Comparison of ENCODE assay signal across 1 cellular context in the genomic region with DNA sequence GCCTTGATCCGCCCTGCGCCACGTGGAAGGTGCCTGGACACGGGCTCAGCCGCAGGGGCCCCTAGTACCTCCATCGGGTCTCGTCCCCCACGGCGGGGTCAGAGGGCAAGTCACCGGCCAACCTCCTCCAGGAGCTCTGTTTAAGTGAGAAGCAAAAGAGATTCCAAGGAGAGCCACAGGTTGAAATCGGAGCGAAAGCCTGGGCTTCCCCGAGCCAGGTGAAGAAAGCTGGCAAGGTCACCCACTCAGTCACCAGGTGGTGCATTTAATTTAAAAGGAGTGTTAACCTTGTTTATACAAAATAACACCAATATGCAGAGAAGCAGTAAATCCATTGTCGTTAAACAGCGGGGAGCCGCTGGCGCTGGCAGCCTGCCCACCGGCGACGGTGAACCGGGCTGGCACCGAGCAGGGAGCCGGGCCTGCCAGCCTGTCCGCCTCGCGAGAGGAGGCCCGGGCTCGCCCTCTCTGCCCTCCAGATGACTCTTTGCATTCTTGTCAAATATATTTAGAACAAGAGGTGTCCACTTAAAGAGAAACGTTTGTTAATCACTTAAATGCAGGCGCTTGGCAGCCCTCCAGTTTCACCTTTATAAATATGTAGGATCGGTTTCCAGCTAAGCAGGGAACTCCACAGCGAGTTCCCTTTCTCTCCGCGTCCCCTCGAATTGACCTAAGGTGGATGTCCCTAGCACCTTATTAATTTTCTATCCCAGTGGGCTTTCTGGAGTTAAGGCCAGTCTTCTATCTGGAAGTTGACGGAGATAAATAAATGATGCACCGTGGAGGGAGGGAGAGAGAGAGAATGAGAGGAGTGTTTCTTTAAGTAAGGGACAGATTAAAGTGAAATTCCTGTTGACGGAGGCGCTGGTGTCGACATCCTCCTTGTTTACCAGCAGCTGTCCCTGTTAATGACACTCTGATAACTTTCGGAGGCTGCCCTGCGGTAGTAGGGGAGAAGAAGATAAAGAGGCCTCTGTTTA.
TF ChIP-seq lines count a peak whose summit lies in the region.

No MANE protein-coding gene starts in this region.

TF ChIP-seq in HepG2, 621 proteins besides CTCF, POLR2A, EP300 and RAD21 (continued from another document and continues in another):
- TF ChIP-seq ZNF460 (CRISPR knock-in tag; IDR thresholded peaks at IDR 0.05; ENCODE audit: borderline replicate concordance) (no peak), KLF13 (CRISPR knock-in tag; IDR thresholded peaks at IDR 0.05) (no peak), SKI (IDR thresholded peaks at IDR 0.05; ENCODE audit: partially characterized antibody) (no peak), KDM5A (IDR thresholded peaks at IDR 0.05; ENCODE audit: borderline replicate concordance, low read length) (no peak), PITX1 (CRISPR knock-in tag; IDR thresholded peaks at IDR 0.05) (no peak), ZNF629 (CRISPR knock-in tag; conservative IDR thresholded peaks at IDR 0.05) (no peak), CAMTA2 (CRISPR knock-in tag; IDR thresholded peaks at IDR 0.05; ENCODE audit: borderline replicate concordance) (no peak), U2AF2 (IDR thresholded peaks at IDR 0.05; ENCODE audit: low read depth, low read length) (no peak), ZZZ3 (CRISPR knock-in tag; IDR thresholded peaks at IDR 0.05; ENCODE audit: borderline replicate concordance) (no peak), JDP2 (CRISPR knock-in tag; IDR thresholded peaks at IDR 0.05; ENCODE audit: borderline replicate concordance) (no peak), YEATS4 (CRISPR knock-in tag; IDR thresholded peaks at IDR 0.05; ENCODE audit: borderline replicate concordance) (no peak), ZFX (CRISPR knock-in tag; IDR thresholded peaks at IDR 0.05; ENCODE audit: low read depth) (peak; percentile 12; the same call in 1 of the 2 replicates), ELF3 (CRISPR knock-in tag; IDR thresholded peaks at IDR 0.05) (no peak), ZMAT3 (CRISPR knock-in tag; conservative IDR thresholded peaks at IDR 0.05) (no peak), ZNF747 (CRISPR knock-in tag; IDR thresholded peaks at IDR 0.05; ENCODE audit: borderline replicate concordance) (no peak), ZFP37 (CRISPR knock-in tag; IDR thresholded peaks at IDR 0.05; ENCODE audit: borderline replicate concordance) (no peak), FOXO1 (CRISPR knock-in tag; IDR thresholded peaks at IDR 0.05) (peak; percentile 61; the same call in 1 of the 2 replicates), SNAI1 (CRISPR knock-in tag; IDR thresholded peaks at IDR 0.05; ENCODE audit: borderline replicate concordance) (no peak), SMC3 (IDR thresholded peaks at IDR 0.05; ENCODE audit: low read length) (no peak), THYN1 (CRISPR knock-in tag; IDR thresholded peaks at IDR 0.05; ENCODE audit: borderline replicate concordance, low read depth) (no peak), HNRNPL (IDR thresholded peaks at IDR 0.05; ENCODE audit: low read depth, low read length) (0 out of 2 replicates have a peak, but pooled peaks have one; percentile 44), IKZF4 (CRISPR knock-in tag; IDR thresholded peaks at IDR 0.05; ENCODE audit: borderline replicate concordance, low read depth, not compliant biosample characterization) (no peak), DPF2 (CRISPR knock-in tag; IDR thresholded peaks at IDR 0.05; ENCODE audit: borderline replicate concordance, low read depth) (no peak), ZBTB8A (CRISPR knock-in tag; IDR thresholded peaks at IDR 0.05; ENCODE audit: borderline replicate concordance, low read depth) (no peak), RBM39 (IDR thresholded peaks at IDR 0.05; ENCODE audit: low read depth, low read length, poor library complexity, severe bottlenecking) (no peak), ZNF558 (CRISPR knock-in tag; IDR thresholded peaks at IDR 0.05; ENCODE audit: borderline replicate concordance) (no peak), HOXA5 (CRISPR knock-in tag; IDR thresholded peaks at IDR 0.05) (no peak)
- TF ChIP-seq, protein P1, sequence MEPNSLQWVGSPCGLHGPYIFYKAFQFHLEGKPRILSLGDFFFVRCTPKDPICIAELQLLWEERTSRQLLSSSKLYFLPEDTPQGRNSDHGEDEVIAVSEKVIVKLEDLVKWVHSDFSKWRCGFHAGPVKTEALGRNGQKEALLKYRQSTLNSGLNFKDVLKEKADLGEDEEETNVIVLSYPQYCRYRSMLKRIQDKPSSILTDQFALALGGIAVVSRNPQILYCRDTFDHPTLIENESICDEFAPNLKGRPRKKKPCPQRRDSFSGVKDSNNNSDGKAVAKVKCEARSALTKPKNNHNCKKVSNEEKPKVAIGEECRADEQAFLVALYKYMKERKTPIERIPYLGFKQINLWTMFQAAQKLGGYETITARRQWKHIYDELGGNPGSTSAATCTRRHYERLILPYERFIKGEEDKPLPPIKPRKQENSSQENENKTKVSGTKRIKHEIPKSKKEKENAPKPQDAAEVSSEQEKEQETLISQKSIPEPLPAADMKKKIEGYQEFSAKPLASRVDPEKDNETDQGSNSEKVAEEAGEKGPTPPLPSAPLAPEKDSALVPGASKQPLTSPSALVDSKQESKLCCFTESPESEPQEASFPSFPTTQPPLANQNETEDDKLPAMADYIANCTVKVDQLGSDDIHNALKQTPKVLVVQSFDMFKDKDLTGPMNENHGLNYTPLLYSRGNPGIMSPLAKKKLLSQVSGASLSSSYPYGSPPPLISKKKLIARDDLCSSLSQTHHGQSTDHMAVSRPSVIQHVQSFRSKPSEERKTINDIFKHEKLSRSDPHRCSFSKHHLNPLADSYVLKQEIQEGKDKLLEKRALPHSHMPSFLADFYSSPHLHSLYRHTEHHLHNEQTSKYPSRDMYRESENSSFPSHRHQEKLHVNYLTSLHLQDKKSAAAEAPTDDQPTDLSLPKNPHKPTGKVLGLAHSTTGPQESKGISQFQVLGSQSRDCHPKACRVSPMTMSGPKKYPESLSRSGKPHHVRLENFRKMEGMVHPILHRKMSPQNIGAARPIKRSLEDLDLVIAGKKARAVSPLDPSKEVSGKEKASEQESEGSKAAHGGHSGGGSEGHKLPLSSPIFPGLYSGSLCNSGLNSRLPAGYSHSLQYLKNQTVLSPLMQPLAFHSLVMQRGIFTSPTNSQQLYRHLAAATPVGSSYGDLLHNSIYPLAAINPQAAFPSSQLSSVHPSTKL (CRISPR knock-in tag; IDR thresholded peaks at IDR 0.05): 0 out of 2 replicates have a peak, but pooled peaks have one; percentile 18
- TF ChIP-seq, protein P2, sequence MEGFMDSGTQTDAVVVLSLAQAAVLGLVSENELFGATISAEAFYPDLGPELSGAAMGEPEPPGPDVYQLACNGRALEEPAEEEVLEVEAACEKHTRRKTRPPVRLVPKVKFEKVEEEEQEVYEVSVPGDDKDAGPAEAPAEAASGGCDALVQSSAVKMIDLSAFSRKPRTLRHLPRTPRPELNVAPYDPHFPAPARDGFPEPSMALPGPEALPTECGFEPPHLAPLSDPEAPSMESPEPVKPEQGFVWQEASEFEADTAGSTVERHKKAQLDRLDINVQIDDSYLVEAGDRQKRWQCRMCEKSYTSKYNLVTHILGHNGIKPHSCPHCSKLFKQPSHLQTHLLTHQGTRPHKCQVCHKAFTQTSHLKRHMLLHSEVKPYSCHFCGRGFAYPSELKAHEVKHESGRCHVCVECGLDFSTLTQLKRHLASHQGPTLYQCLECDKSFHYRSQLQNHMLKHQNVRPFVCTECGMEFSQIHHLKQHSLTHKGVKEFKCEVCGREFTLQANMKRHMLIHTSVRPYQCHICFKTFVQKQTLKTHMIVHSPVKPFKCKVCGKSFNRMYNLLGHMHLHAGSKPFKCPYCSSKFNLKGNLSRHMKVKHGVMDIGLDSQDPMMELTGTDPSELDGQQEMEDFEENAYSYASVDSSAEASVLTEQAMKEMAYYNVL (CRISPR knock-in tag; IDR thresholded peaks at IDR 0.05; ENCODE audit: borderline replicate concordance): no peak
- TF ChIP-seq, protein P3, sequence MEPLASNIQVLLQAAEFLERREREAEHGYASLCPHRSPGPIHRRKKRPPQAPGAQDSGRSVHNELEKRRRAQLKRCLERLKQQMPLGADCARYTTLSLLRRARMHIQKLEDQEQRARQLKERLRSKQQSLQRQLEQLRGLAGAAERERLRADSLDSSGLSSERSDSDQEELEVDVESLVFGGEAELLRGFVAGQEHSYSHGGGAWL (CRISPR knock-in tag; IDR thresholded peaks at IDR 0.05): no peak
- TF ChIP-seq, protein P4, sequence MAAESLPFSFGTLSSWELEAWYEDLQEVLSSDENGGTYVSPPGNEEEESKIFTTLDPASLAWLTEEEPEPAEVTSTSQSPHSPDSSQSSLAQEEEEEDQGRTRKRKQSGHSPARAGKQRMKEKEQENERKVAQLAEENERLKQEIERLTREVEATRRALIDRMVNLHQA (CRISPR knock-in tag; IDR thresholded peaks at IDR 0.05): no peak
- TF ChIP-seq, protein P5, sequence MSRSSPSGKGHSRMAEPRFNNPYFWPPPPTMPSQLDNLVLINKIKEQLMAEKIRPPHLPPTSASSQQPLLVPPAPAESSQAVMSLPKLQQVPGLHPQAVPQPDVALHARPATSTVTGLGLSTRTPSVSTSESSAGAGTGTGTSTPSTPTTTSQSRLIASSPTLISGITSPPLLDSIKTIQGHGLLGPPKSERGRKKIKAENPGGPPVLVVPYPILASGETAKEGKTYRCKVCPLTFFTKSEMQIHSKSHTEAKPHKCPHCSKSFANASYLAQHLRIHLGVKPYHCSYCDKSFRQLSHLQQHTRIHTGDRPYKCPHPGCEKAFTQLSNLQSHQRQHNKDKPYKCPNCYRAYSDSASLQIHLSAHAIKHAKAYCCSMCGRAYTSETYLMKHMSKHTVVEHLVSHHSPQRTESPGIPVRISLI (CRISPR knock-in tag; IDR thresholded peaks at IDR 0.05; ENCODE audit: borderline replicate concordance): no peak
- TF ChIP-seq, protein P6, sequence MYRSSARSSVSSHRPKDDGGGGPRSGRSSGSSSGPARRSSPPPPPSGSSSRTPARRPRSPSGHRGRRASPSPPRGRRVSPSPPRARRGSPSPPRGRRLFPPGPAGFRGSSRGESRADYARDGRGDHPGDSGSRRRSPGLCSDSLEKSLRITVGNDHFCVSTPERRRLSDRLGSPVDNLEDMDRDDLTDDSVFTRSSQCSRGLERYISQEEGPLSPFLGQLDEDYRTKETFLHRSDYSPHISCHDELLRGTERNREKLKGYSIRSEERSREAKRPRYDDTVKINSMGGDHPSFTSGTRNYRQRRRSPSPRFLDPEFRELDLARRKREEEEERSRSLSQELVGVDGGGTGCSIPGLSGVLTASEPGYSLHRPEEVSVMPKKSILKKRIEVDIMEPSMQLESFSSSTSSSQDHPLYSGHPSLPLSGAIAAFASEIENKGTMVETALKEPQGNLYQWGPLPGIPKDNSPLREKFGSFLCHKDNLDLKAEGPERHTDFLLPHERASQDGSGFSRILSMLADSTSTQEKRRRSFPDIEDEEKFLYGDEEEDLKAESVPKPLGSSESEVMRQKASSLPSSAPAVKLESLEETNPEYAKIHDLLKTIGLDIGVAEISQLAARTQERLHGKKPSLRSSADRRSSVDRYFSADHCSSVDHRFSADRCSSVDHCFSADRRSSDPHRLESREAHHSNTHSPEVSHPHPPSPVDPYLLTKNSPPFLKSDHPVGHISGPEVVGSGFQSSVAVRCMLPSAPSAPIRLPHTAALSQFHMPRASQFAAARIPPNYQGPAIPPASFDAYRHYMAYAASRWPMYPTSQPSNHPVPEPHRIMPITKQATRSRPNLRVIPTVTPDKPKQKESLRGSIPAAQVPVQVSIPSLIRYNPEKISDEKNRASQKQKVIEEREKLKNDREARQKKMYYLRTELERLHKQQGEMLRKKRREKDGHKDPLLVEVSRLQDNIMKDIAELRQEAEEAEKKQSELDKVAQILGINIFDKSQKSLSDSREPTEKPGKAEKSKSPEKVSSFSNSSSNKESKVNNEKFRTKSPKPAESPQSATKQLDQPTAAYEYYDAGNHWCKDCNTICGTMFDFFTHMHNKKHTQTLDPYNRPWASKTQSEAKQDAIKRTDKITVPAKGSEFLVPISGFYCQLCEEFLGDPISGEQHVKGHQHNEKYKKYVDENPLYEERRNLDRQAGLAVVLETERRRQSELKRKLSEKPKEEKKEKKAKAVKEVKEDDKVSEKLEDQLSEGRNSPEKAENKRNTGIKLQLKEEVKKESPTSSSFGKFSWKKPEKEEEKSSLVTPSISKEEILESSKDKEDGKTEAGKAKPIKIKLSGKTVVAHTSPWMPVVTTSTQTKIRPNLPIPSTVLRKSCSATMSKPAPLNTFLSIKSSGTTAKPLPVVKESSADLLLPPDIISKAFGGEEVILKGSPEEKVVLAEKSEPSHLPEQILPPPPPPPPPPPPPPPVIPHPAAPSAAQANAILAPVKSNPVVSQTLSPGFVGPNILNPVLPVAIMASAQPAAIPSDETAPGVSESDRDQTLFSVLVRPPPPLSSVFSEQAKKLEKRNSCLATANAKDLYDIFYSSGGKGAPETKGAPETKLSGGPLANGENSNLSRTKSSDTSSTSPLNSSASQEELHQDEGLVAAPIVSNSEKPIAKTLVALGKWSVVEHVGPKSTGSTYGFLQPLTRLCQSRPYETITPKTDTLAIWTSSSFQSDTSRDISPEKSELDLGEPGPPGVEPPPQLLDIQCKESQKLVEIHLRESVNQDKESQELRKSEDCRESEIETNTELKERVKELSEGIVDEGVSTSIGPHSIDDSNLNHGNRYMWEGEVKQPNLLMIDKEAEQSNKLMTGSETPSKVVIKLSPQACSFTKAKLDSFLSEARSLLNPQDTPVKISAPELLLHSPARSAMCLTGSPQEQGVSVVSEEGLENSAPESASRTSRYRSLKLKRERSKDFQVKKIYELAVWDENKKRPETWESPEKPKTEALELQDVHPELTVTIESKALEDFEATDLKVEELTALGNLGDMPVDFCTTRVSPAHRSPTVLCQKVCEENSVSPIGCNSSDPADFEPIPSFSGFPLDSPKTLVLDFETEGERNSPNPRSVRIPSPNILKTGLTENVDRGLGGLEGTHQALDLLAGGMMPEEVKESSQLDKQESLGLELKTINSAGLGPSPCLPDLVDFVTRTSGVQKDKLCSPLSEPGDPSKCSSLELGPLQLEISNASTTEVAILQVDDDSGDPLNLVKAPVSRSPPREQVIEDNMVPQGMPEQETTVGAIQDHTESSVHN (CRISPR knock-in tag; IDR thresholded peaks at IDR 0.05): no peak
- TF ChIP-seq, protein P7, sequence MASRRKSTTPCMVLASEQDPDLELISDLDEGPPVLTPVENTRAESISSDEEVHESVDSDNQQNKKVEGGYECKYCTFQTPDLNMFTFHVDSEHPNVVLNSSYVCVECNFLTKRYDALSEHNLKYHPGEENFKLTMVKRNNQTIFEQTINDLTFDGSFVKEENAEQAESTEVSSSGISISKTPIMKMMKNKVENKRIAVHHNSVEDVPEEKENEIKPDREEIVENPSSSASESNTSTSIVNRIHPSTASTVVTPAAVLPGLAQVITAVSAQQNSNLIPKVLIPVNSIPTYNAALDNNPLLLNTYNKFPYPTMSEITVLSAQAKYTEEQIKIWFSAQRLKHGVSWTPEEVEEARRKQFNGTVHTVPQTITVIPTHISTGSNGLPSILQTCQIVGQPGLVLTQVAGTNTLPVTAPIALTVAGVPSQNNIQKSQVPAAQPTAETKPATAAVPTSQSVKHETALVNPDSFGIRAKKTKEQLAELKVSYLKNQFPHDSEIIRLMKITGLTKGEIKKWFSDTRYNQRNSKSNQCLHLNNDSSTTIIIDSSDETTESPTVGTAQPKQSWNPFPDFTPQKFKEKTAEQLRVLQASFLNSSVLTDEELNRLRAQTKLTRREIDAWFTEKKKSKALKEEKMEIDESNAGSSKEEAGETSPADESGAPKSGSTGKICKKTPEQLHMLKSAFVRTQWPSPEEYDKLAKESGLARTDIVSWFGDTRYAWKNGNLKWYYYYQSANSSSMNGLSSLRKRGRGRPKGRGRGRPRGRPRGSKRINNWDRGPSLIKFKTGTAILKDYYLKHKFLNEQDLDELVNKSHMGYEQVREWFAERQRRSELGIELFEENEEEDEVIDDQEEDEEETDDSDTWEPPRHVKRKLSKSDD (CRISPR knock-in tag; IDR thresholded peaks at IDR 0.05; ENCODE audit: low read depth): no peak
- TF ChIP-seq, protein P8, sequence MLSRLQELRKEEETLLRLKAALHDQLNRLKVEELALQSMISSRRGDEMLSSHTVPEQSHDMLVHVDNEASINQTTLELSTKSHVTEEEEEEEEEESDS (CRISPR knock-in tag; IDR thresholded peaks at IDR 0.05; ENCODE audit: borderline replicate concordance): no peak
